Comparison of ENCODE assay signal across 22 cellular contexts in the genomic region with DNA sequence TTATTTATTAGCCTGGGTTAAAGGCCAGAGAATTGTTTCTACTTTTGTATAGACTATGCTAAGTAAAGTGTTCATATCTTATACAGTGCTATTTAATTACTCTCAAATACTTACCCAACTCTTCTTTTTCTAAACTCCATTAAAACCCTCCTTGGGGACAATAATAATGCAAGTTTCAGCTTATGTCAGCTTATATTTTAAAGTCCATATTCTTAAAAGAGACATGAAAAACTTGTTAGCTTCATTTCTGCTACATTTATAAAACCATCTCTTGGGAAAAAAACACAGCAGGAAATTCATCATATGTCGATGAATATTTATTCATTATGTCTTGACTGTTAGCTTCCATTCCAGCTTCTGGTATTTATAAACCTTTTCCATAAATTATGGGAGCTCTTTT.
"Had no signal": no experiment of that assay in that cellular context is flagged by ENCODE, and none has a peak within 500 bp of the region (broad histone marks: within the 10 kb centered on the region; RNA-seq: fewer than 3 reads in every experiment).

No MANE protein-coding gene starts in this region.

- H3K4me1 Mint-ChIP-seq: mesothelial cell of epicardium, naive B cell had no signal

- H3K36me3 ChIP-seq: lower lobe of right lung had no signal

- H3K27me3 Mint-ChIP-seq: naive B cell had no signal

- H3K27me3 ChIP-seq: dorsolateral prefrontal cortex, esophagus muscularis mucosa, foreskin keratinocyte, gastroesophageal sphincter, heart left ventricle had no signal

- DNase-seq: dermis blood vessel endothelial cell; dorsolateral prefrontal cortex; effector CD4-positive, alpha-beta T cell; effector memory CD4-positive, alpha-beta T cell; foreskin keratinocyte; heart left ventricle; hippocampal formation; islet precursor cell; kidney; kidney glomerular epithelial cell; left colon; left ventricle myocardium inferior; lower lobe of right lung; mesenchymal stem cell; mucosa of descending colon; naive B cell had no signal

- H3K4me3 Mint-ChIP-seq: mesothelial cell of epicardium, naive B cell had no signal

- H3K4me3 ChIP-seq: coronary artery, dorsolateral prefrontal cortex, esophagus muscularis mucosa, gastroesophageal sphincter, heart left ventricle, left ventricle myocardium inferior, lower lobe of right lung, mucosa of descending colon had no signal

- H3K9me3 ChIP-seq: lower lobe of right lung, mucosa of descending colon had no signal

- ATAC-seq: foreskin keratinocyte, gastroesophageal sphincter, heart left ventricle, left colon, left lobe of liver, lower lobe of right lung, mucosa of descending colon had no signal

- H3K27ac Mint-ChIP-seq: mesothelial cell of epicardium, naive B cell had no signal

- H3K27ac ChIP-seq: coronary artery, dorsolateral prefrontal cortex, esophagus muscularis mucosa, foreskin keratinocyte, gastroesophageal sphincter, heart left ventricle, left ventricle myocardium inferior, lower lobe of right lung had no signal

- FAIRE-seq: endothelial cell of umbilical vein, kidney had no signal

- H3K4me1 ChIP-seq: esophagus muscularis mucosa, foreskin keratinocyte, gastroesophageal sphincter, heart left ventricle, left ventricle myocardium inferior, lower lobe of right lung had no signal
